Comparison of ENCODE assay signal across 8 cellular contexts in genomic region chr3:11671648-11672100, GRCh38. TPM values are rescaled to one million over a fixed set of nuclear protein-coding genes. Genes with fewer than 3 reads are reported as not detected.
DNase-seq lines count a peak whose midpoint lies in the region; ATAC-seq, FAIRE-seq and TF ChIP-seq lines count a peak whose summit lies in the region.

No MANE protein-coding gene starts in this region.

- no peak overlapping the region for H3K27ac Mint-ChIP-seq in activated B cell treated with CpG ODN at 0.5 μM for 24 hours
- peak overlapping the region; percentile 35 for H3K27ac Mint-ChIP-seq in mesothelial cell of epicardium

- TF ChIP-seq CTCF in activated B cell treated with CpG ODN at 0.5 μM for 24 hours (IDR thresholded peaks at IDR 0.05) (no peak), mesothelial cell of epicardium (IDR thresholded peaks at IDR 0.05; ENCODE audit: unreplicated experiment) (no peak)

- peak; percentile 62 for ATAC-seq in HG03060 (IDR thresholded peaks at IDR 0.05; ENCODE audit: low read depth, unreplicated experiment)
- ATAC-seq in activated B cell treated with CpG ODN at 0.5 μM for 24 hours (ENCODE audit: low read depth), result peak; percentile 47
- no peak for ATAC-seq in GM21528 (IDR thresholded peaks at IDR 0.05; ENCODE audit: low FRiP score, unreplicated experiment)

- H3K27me3 Mint-ChIP-seq in activated B cell treated with CpG ODN at 0.5 μM for 24 hours (no peaks in the 10 kb centered on the region), mesothelial cell of epicardium (ENCODE audit: low read depth) (no peaks in the 10 kb centered on the region)

- H3K4me1 Mint-ChIP-seq in activated B cell treated with CpG ODN at 0.5 μM for 24 hours (peaks cover 22% of the 10 kb centered on the region), mesothelial cell of epicardium (peaks cover 28% of the 10 kb centered on the region)

- H3K4me3 Mint-ChIP-seq in activated B cell treated with CpG ODN at 0.5 μM for 24 hours (no peak overlapping the region), mesothelial cell of epicardium (no peak overlapping the region)

- FAIRE-seq in GM12891 (lab: Jason Lieb, UNC), result peak; percentile 31

- TF ChIP-seq POLR2A in GM12891 (IDR thresholded peaks at IDR 0.05; ENCODE audit: low read depth, low read length), result no peak

- DNase-seq in GM12891 (ENCODE audit: insufficient read length, low spot score) (peak; percentile 26), activated B cell treated with CpG ODN at 0.5 μM for 24 hours (no peak), mesothelial cell of epicardium (ENCODE audit: low spot score in 2 of 2, unreplicated experiment in 2 of 2) (no peak), foreskin melanocyte (no peak), HT-29 (ENCODE audit: low spot score) (no peak)
- no peak for DNase-seq in stimulated activated CD4-positive, alpha-beta T cell treated with anti-CD3 and anti-CD28 coated beads, Interleukin-4, amount 100 ng/mL, for 4 hours

- H3K36me3 Mint-ChIP-seq in activated B cell treated with CpG ODN at 0.5 μM for 24 hours (ENCODE audit: low read depth) (no peaks in the 10 kb centered on the region), mesothelial cell of epicardium (peaks cover 3% of the 10 kb centered on the region)

- POLR2A ChIA-PET in activated B cell treated with CpG ODN at 0.5 μM for 24 hours (lab: Charles Lee), result interaction anchor here (0.8 kb wide), 1 partner anchor 55 kb away, joined by 3 read pairs; no protein-coding TSS in a partner anchor

- CTCF ChIA-PET in activated B cell treated with CpG ODN at 0.5 μM for 24 hours (lab: Charles Lee), result no interaction called here

- no peaks in the 10 kb centered on the region for H3K9me3 Mint-ChIP-seq in activated B cell treated with CpG ODN at 0.5 μM for 24 hours
- H3K9me3 Mint-ChIP-seq in mesothelial cell of epicardium, result no peaks in the 10 kb centered on the region

- intact Hi-C loops in activated B cell treated with CpG ODN at 0.5 μM for 24 hours (cut with micrococcal nuclease), result loop anchor here (5.0 kb wide), 1 partner anchor 46 kb away; no protein-coding TSS in a partner anchor

TF ChIP-seq in GM12891, 5 proteins besides CTCF, POLR2A, EP300 and RAD21:
- peak; percentile 90 for TF ChIP-seq SPI1 (IDR thresholded peaks at IDR 0.05; ENCODE audit: low read depth, low read length)
- TF ChIP-seq POLR2AphosphoS5 (IDR thresholded peaks at IDR 0.05; ENCODE audit: low read depth, low read length), result no peak

RNA-seq across cellular contexts. Expression of gene VGLL4, which starts 28.0 kb away (rescaled TPM):
- polyA plus RNA-seq in GM12891 (2012; ENCODE audit: low read depth, missing spikeins), result 28.1 TPM
- total RNA-seq in activated B cell treated with CpG ODN at 0.5 μM for 24 hours (19.2 and 19.3 TPM in 2 replicates), mesothelial cell of epicardium (137 to 140 TPM (median 138 TPM) in 3 replicates)
- total RNA-seq in HT-29 (2014; rRNA removed; shearing (Covaris generic)), result 25.1 and 28.4 TPM in 2 replicates
